12 cellular contexts compared by ENCODE assay signal in the genomic region with DNA sequence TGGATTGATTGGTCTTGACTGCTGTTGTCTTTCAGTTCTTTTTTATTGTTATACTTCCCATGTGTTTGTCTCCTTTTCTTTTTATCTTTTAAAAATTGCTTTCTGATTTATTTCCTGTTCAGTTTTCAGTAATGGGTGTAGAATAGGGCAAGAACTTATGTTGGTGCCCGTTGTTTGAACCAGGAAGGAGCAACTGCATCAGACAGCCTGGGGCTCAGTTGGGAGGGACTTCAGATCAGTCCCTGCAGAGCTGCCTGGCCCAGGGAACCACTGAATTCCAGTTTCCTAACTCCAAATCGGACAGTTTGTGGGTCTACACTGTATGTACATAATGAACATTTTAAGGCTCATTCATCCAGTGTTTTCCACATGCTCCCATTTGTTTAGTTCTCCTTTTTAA.
DNase-seq lines count a peak whose midpoint lies in the region; ATAC-seq and TF ChIP-seq lines count a peak whose summit lies in the region.
"Had no signal": no experiment of that assay in that cellular context is flagged by ENCODE, and none has a peak within 500 bp of the region (broad histone marks: within the 10 kb centered on the region; RNA-seq: fewer than 3 reads in every experiment).

No MANE protein-coding gene starts in this region.

- POLR2A ChIA-PET in CD8-positive, alpha-beta T cell (lab: Charles Lee): no interaction called here
- POLR2A ChIA-PET in activated naive CD8-positive, alpha-beta T cell treated with anti-CD3 and anti-CD28 coated beads, Interleukin-2, amount 10 ng/mL, durations not matched to agents 7 days and 5 days (lab: Charles Lee): no interaction called here
- POLR2A ChIA-PET in SK-N-SH (lab: Yijun Ruan, JAX): interaction anchor here (0.6 kb wide), 1 partner anchor 192 kb away, joined by 3 read pairs; no protein-coding TSS in a partner anchor

- peak in 1 of 7 experiments; percentile 24 for DNase-seq in CD8-positive, alpha-beta T cell
- DNase-seq in Jurkat, Clone E6-1 (ENCODE audit: low read depth, low spot score): peak; percentile 10
- no peak for DNase-seq in activated naive CD8-positive, alpha-beta T cell treated with anti-CD3 and anti-CD28 coated beads, Interleukin-2, amount 10 ng/mL, durations not matched to agents 7 days and 5 days
- DNase-seq in left lung (no peak), SK-N-SH (no peak), sigmoid colon (no peak), posterior cingulate gyrus (no peak)
- DNase-seq: mesendoderm, NCI-H2171 had no signal

- CTCF ChIA-PET in CD8-positive, alpha-beta T cell (lab: Charles Lee): interaction anchor here (0.7 to 1.4 kb wide), 2 partner anchors 18 to 66 kb away, joined by 3 to 4 read pairs; no protein-coding TSS in a partner anchor
- CTCF ChIA-PET in SK-N-SH (lab: Yijun Ruan, JAX): interaction anchor here (0.6 to 1.2 kb wide), 2 partner anchors 18 to 66 kb away, joined by 3 read pairs; no protein-coding TSS in a partner anchor

- H3K4me1 ChIP-seq in CD8-positive, alpha-beta T cell (ENCODE audit: insufficient read depth, low read length): peaks cover 61% of the 10 kb centered on the region
- H3K4me1 ChIP-seq in left lung (peaks cover 16 to 41% of the 10 kb centered on the region in 2 donors), SK-N-SH (ENCODE audit: control insufficient read depth in 1 of 2, insufficient read depth in 2 of 2, low read depth in 1 of 2, low read length in 1 of 2) (peaks cover 3 to 10% of the 10 kb centered on the region in 2 experiments; a peak in 3 of 4 replicates), sigmoid colon (peaks cover 0 to 40% (median 13%) of the 10 kb centered on the region in 4 donors)

- H3K9me2 ChIP-seq in SK-N-SH: no peaks in the 10 kb centered on the region

- H3F3A ChIP-seq in SK-N-SH (replicated peaks; ENCODE audit: insufficient read depth): no peaks in the 10 kb centered on the region

- no peak for ATAC-seq in CD8-positive, alpha-beta T cell
- peak; percentile 38 for ATAC-seq in activated naive CD8-positive, alpha-beta T cell treated with anti-CD3 and anti-CD28 coated beads, Interleukin-2, amount 10 ng/mL, durations not matched to agents 7 days and 5 days (ENCODE audit: low read depth)
- ATAC-seq in left lung: peak; percentile 17
- ATAC-seq in HG03108 (IDR thresholded peaks at IDR 0.05; ENCODE audit: unreplicated experiment): no peak

- no peaks in the 10 kb centered on the region for H3K9me3 ChIP-seq in CD8-positive, alpha-beta T cell (ENCODE audit: low read length)
- no peaks in the 10 kb centered on the region for H3K9me3 ChIP-seq in left lung
- no peaks in the 10 kb centered on the region for H3K9me3 ChIP-seq in SK-N-SH
- H3K9me3 ChIP-seq in sigmoid colon: no peaks in the 10 kb centered on the region
- H3K9me3 ChIP-seq: Peyer's patch had no signal

- no peak overlapping the region for H3K4me3 Mint-ChIP-seq in CD8-positive, alpha-beta T cell
- H3K4me3 Mint-ChIP-seq in activated naive CD8-positive, alpha-beta T cell treated with anti-CD3 and anti-CD28 coated beads, Interleukin-2, amount 10 ng/mL, durations not matched to agents 7 days and 5 days: peak overlapping the region; percentile 6
- H3K4me3 Mint-ChIP-seq: IgD-negative memory B cell had no signal

- WGBS in SK-N-SH (ENCODE audit: low lambda C conversion rate): 62% methylated on average over 2 of the region's 2 CpGs
- WGBS in sigmoid colon, 2 donors: 21 to 49% methylated on average over 2 of the region's 2 CpGs

- H3K27me3 ChIP-seq in CD8-positive, alpha-beta T cell (ENCODE audit: insufficient read depth, low read length): no peaks in the 10 kb centered on the region
- H3K27me3 ChIP-seq in left lung (no peaks in the 10 kb centered on the region), SK-N-SH (ENCODE audit: insufficient read depth) (no peaks in the 10 kb centered on the region), sigmoid colon (no peaks in the 10 kb centered on the region)
- H3K27me3 ChIP-seq: Peyer's patch had no signal

- H3K79me2 ChIP-seq in SK-N-SH (ENCODE audit: insufficient read depth): peaks cover 60% of the 10 kb centered on the region

- no peak for TF ChIP-seq EP300 in SK-N-SH (IDR thresholded peaks at IDR 0.05; ENCODE audit: borderline replicate concordance in 1 of 2, low read depth in 1 of 2, low read length in 1 of 2)
- TF ChIP-seq EP300 in sigmoid colon (IDR thresholded peaks at IDR 0.05): no peak

- no peak overlapping the region for H3K4me3 ChIP-seq in CD8-positive, alpha-beta T cell (ENCODE audit: low read depth, low read length)
- no peak overlapping the region for H3K4me3 ChIP-seq in Jurkat, Clone E6-1 (ENCODE audit: low read length)
- H3K4me3 ChIP-seq in left lung (no peak overlapping the region), SK-N-SH (ENCODE audit: low read depth in 2 of 2, low read length in 1 of 2) (no peak overlapping the region), sigmoid colon (no peak overlapping the region)
- H3K4me3 ChIP-seq: Peyer's patch had no signal

- H3K36me3 Mint-ChIP-seq in CD8-positive, alpha-beta T cell: no peaks in the 10 kb centered on the region
- H3K36me3 Mint-ChIP-seq in activated naive CD8-positive, alpha-beta T cell treated with anti-CD3 and anti-CD28 coated beads, Interleukin-2, amount 10 ng/mL, durations not matched to agents 7 days and 5 days: peaks cover 6% of the 10 kb centered on the region

- H3K9me3 Mint-ChIP-seq in CD8-positive, alpha-beta T cell: no peaks in the 10 kb centered on the region
- no peaks in the 10 kb centered on the region for H3K9me3 Mint-ChIP-seq in activated naive CD8-positive, alpha-beta T cell treated with anti-CD3 and anti-CD28 coated beads, Interleukin-2, amount 10 ng/mL, durations not matched to agents 7 days and 5 days

- no peak overlapping the region for H3K4me2 ChIP-seq in SK-N-SH

- TF ChIP-seq POLR2A in sigmoid colon (IDR thresholded peaks at IDR 0.05): no peak

- H3K36me3 ChIP-seq in CD8-positive, alpha-beta T cell (ENCODE audit: insufficient read depth, low read length): no peaks in the 10 kb centered on the region
- H3K36me3 ChIP-seq in left lung (no peaks in the 10 kb centered on the region), SK-N-SH (replicated peaks in 1 of 2; ENCODE audit: control insufficient read depth in 1 of 2, insufficient read depth in 2 of 2, low read length in 1 of 2) (peaks cover 0 to 3% of the 10 kb centered on the region in 2 experiments), sigmoid colon (no peaks in the 10 kb centered on the region)
- H3K36me3 ChIP-seq: Peyer's patch had no signal

- no peaks in the 10 kb centered on the region for H3K27me3 Mint-ChIP-seq in CD8-positive, alpha-beta T cell (ENCODE audit: low read depth)
- no peaks in the 10 kb centered on the region for H3K27me3 Mint-ChIP-seq in activated naive CD8-positive, alpha-beta T cell treated with anti-CD3 and anti-CD28 coated beads, Interleukin-2, amount 10 ng/mL, durations not matched to agents 7 days and 5 days
- H3K27me3 Mint-ChIP-seq: IgD-negative memory B cell had no signal

- H3K4me1 Mint-ChIP-seq in CD8-positive, alpha-beta T cell (ENCODE audit: low read depth): peaks cover 78% of the 10 kb centered on the region
- peaks cover 52% of the 10 kb centered on the region for H3K4me1 Mint-ChIP-seq in activated naive CD8-positive, alpha-beta T cell treated with anti-CD3 and anti-CD28 coated beads, Interleukin-2, amount 10 ng/mL, durations not matched to agents 7 days and 5 days

- H3K9ac ChIP-seq in SK-N-SH: no peak overlapping the region

- intact Hi-C loops in CD8-positive, alpha-beta T cell (cut with DNase I, micrococcal nuclease): loop anchor here (5.0 kb wide), 2 partner anchors 64 to 781 kb away; partner anchors contain the start of genes FBXO34 (in 1 of the 2) and PELI2 (in 1 of the 2)
- intact Hi-C loops in left lung (cut with DNase I): no loop called here
- intact Hi-C loops in sigmoid colon (cut with DNase I): no loop called here
- intact Hi-C loops in posterior cingulate gyrus (cut with DNase I): no loop called here

- no peak overlapping the region for H3K27ac ChIP-seq in CD8-positive, alpha-beta T cell (ENCODE audit: low read depth, low read length)
- H3K27ac ChIP-seq in left lung (no peak overlapping the region), SK-N-SH (ENCODE audit: low read depth in 2 of 2, low read length in 1 of 2) (no peak overlapping the region), sigmoid colon (no peak overlapping the region)

- no peak overlapping the region for H2AFZ ChIP-seq in SK-N-SH (ENCODE audit: low read depth)

- no peak for TF ChIP-seq RAD21 in SK-N-SH (IDR thresholded peaks at IDR 0.05; ENCODE audit: low read length)

- no peak for TF ChIP-seq CTCF in CD8-positive, alpha-beta T cell (IDR thresholded peaks at IDR 0.05)
- no peak for TF ChIP-seq CTCF in left lung (IDR thresholded peaks at IDR 0.05)
- no peak for TF ChIP-seq CTCF in SK-N-SH (IDR thresholded peaks at IDR 0.05)
- no peak for TF ChIP-seq CTCF in sigmoid colon (IDR thresholded peaks at IDR 0.05)

- H3K27ac Mint-ChIP-seq in CD8-positive, alpha-beta T cell: peak overlapping the region; percentile 62
- peak overlapping the region; percentile 6 for H3K27ac Mint-ChIP-seq in activated naive CD8-positive, alpha-beta T cell treated with anti-CD3 and anti-CD28 coated beads, Interleukin-2, amount 10 ng/mL, durations not matched to agents 7 days and 5 days
- H3K27ac Mint-ChIP-seq: IgD-negative memory B cell had no signal

- H4K20me1 ChIP-seq in SK-N-SH (ENCODE audit: insufficient read depth): peaks cover 12% of the 10 kb centered on the region

TF ChIP-seq in SK-N-SH, 30 proteins besides CTCF, POLR2A, EP300 and RAD21 (continues in another document):
- no peak for TF ChIP-seq REST (IDR thresholded peaks at IDR 0.05; ENCODE audit: low read depth, low read length)

Comparison
In these comparisons a context has a peak if more than half of its experiments do, and no peak if none do; other contexts are left out.
1. ATAC-seq: peak in activated naive CD8-positive, alpha-beta T cell treated with anti-CD3 and anti-CD28 coated beads, Interleukin-2, amount 10 ng/mL, durations not matched to agents 7 days and 5 days (single experiment) and left lung (single experiment); none in CD8-positive, alpha-beta T cell (single experiment) and HG03108 (single experiment).
2. intact Hi-C loops: an anchor here in CD8-positive, alpha-beta T cell (5.0 kb wide); none called in left lung, sigmoid colon and posterior cingulate gyrus.